ENCODE assay signal across 1 cellular context in the genomic region with DNA sequence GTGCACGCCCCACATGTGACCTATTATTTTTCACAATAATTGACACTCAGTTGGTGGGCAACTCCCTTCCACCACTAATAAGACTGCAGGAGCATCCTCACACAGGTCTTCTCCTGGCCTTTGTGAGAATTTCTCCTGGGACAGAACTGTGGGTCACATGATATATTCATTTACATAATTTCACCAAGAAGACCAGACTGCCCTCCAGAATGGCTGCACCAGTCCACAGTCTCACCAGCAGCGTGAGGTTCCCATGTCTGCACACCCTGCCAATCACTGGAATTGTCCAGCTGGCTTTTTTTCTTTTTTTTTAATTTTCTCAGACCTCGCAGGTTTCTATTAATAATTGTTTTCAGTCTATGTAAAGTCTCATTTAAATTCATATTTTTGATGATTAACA.
TF ChIP-seq lines count a peak whose summit lies in the region.

No MANE protein-coding gene starts in this region.

TF ChIP-seq in K562, 482 proteins besides CTCF, POLR2A, EP300 and RAD21:
- TF ChIP-seq TFE3 (CRISPR knock-in tag; IDR thresholded peaks at IDR 0.05) (peak; percentile 78), SRSF9 (IDR thresholded peaks at IDR 0.05; ENCODE audit: borderline replicate concordance, low read depth, low read length) (no peak), FOXJ2 (tag; IDR thresholded peaks at IDR 0.05) (no peak), RAD51 (IDR thresholded peaks at IDR 0.05; ENCODE audit: borderline replicate concordance, low read depth) (peak; percentile 20; the same call in 1 of the 2 replicates), NCOA4 (IDR thresholded peaks at IDR 0.05; ENCODE audit: partially characterized antibody) (no peak), SMAD4 (CRISPR knock-in tag; conservative IDR thresholded peaks at IDR 0.05) (0 out of 2 replicates have a peak, but pooled peaks have one; percentile 17), ID3 (CRISPR knock-in tag; IDR thresholded peaks at IDR 0.05) (no peak), ID3 (tag; IDR thresholded peaks at IDR 0.05) (no peak), TOE1 (IDR thresholded peaks at IDR 0.05; ENCODE audit: borderline replicate concordance) (peak; percentile 66; the same call in 1 of the 2 replicates), TOE1 (CRISPR knock-in tag; IDR thresholded peaks at IDR 0.05; ENCODE audit: borderline replicate concordance, low read depth) (no peak)
- TF ChIP-seq, protein P1, sequence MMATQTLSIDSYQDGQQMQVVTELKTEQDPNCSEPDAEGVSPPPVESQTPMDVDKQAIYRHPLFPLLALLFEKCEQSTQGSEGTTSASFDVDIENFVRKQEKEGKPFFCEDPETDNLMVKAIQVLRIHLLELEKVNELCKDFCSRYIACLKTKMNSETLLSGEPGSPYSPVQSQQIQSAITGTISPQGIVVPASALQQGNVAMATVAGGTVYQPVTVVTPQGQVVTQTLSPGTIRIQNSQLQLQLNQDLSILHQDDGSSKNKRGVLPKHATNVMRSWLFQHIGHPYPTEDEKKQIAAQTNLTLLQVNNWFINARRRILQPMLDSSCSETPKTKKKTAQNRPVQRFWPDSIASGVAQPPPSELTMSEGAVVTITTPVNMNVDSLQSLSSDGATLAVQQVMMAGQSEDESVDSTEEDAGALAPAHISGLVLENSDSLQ (IDR thresholded peaks at IDR 0.05): peak; percentile 50
